1 cellular context compared by ENCODE assay signal in genomic region chr7:156892821-156893706, GRCh38.
TF ChIP-seq lines count a peak whose summit lies in the region.

A gene with protein sequence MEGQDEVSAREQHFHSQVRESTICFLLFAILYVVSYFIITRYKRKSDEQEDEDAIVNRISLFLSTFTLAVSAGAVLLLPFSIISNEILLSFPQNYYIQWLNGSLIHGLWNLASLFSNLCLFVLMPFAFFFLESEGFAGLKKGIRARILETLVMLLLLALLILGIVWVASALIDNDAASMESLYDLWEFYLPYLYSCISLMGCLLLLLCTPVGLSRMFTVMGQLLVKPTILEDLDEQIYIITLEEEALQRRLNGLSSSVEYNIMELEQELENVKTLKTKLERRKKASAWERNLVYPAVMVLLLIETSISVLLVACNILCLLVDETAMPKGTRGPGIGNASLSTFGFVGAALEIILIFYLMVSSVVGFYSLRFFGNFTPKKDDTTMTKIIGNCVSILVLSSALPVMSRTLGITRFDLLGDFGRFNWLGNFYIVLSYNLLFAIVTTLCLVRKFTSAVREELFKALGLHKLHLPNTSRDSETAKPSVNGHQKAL (minus strand): TSS chr7:156893183. CDS start chr7:156892993, 190 bp downstream.

TF ChIP-seq in HEK293, 187 proteins besides CTCF, POLR2A, EP300 and RAD21 (continued from another document):
- TF ChIP-seq ZSCAN16 (tag by site-specific recombination; IDR thresholded peaks at IDR 0.05) (no peak), ZFHX2 (tag by site-specific recombination; conservative IDR thresholded peaks at IDR 0.05) (peak; percentile 91), ZFP41 (tag by site-specific recombination; IDR thresholded peaks at IDR 0.05; ENCODE audit: borderline replicate concordance) (no peak), ZNF280C (tag by site-specific recombination; IDR thresholded peaks at IDR 0.05) (no peak), KLF1 (tag by site-specific recombination; IDR thresholded peaks at IDR 0.05) (peak; percentile 66), ZNF549 (tag by site-specific recombination; IDR thresholded peaks at IDR 0.05) (no peak), ZEB2 (tag by site-specific recombination; IDR thresholded peaks at IDR 0.05) (peak; percentile 81), ZNF544 (tag by site-specific recombination; IDR thresholded peaks at IDR 0.05) (no peak), ZNF169 (tag by site-specific recombination; IDR thresholded peaks at IDR 0.05) (no peak), YY1 (tag by site-specific recombination; IDR thresholded peaks at IDR 0.05) (no peak), ZNF133 (tag by site-specific recombination; IDR thresholded peaks at IDR 0.05) (no peak), ZNF24 (tag by site-specific recombination; IDR thresholded peaks at IDR 0.05) (peak; percentile 54; the same call in 1 of the 2 replicates), ZNF112 (tag by site-specific recombination; IDR thresholded peaks at IDR 0.05) (no peak), OVOL3 (tag by site-specific recombination; IDR thresholded peaks at IDR 0.05) (no peak), ZNF19 (tag by site-specific recombination; IDR thresholded peaks at IDR 0.05; ENCODE audit: low read depth) (no peak), ZNF792 (tag by site-specific recombination; IDR thresholded peaks at IDR 0.05) (no peak), ZNF629 (tag by site-specific recombination; IDR thresholded peaks at IDR 0.05) (peak; percentile 76), ZNF404 (tag by site-specific recombination; IDR thresholded peaks at IDR 0.05) (no peak), SETDB1 (IDR thresholded peaks at IDR 0.05; ENCODE audit: insufficient read length, low read length) (no peak), SCRT2 (tag by site-specific recombination; IDR thresholded peaks at IDR 0.05) (no peak), ZNF76 (tag by site-specific recombination; IDR thresholded peaks at IDR 0.05; ENCODE audit: borderline replicate concordance, low read depth) (peak; percentile 49; the same call in 1 of the 2 replicates), REPIN1 (tag by site-specific recombination; IDR thresholded peaks at IDR 0.05; ENCODE audit: low read depth) (no peak), ZBTB11 (tag by site-specific recombination; conservative IDR thresholded peaks at IDR 0.05; ENCODE audit: low read depth) (0 out of 2 replicates have a peak, but pooled peaks have one; percentile 21), ZNF830 (tag by site-specific recombination; IDR thresholded peaks at IDR 0.05; ENCODE audit: low read depth) (no peak), ZNF585B (tag by site-specific recombination; IDR thresholded peaks at IDR 0.05) (no peak), ZNF335 (tag by site-specific recombination; conservative IDR thresholded peaks at IDR 0.05) (peak; percentile 79), ZNF362 (tag by site-specific recombination; IDR thresholded peaks at IDR 0.05) (no peak), ZNF664 (tag by site-specific recombination; IDR thresholded peaks at IDR 0.05) (no peak), ZNF580 (tag by site-specific recombination; IDR thresholded peaks at IDR 0.05) (no peak), SP2 (tag by site-specific recombination; IDR thresholded peaks at IDR 0.05) (peak; percentile 80)
- TF ChIP-seq, protein P1, sequence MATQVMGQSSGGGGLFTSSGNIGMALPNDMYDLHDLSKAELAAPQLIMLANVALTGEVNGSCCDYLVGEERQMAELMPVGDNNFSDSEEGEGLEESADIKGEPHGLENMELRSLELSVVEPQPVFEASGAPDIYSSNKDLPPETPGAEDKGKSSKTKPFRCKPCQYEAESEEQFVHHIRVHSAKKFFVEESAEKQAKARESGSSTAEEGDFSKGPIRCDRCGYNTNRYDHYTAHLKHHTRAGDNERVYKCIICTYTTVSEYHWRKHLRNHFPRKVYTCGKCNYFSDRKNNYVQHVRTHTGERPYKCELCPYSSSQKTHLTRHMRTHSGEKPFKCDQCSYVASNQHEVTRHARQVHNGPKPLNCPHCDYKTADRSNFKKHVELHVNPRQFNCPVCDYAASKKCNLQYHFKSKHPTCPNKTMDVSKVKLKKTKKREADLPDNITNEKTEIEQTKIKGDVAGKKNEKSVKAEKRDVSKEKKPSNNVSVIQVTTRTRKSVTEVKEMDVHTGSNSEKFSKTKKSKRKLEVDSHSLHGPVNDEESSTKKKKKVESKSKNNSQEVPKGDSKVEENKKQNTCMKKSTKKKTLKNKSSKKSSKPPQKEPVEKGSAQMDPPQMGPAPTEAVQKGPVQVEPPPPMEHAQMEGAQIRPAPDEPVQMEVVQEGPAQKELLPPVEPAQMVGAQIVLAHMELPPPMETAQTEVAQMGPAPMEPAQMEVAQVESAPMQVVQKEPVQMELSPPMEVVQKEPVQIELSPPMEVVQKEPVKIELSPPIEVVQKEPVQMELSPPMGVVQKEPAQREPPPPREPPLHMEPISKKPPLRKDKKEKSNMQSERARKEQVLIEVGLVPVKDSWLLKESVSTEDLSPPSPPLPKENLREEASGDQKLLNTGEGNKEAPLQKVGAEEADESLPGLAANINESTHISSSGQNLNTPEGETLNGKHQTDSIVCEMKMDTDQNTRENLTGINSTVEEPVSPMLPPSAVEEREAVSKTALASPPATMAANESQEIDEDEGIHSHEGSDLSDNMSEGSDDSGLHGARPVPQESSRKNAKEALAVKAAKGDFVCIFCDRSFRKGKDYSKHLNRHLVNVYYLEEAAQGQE (tag by site-specific recombination; IDR thresholded peaks at IDR 0.05) = no peak
- TF ChIP-seq, protein P2, sequence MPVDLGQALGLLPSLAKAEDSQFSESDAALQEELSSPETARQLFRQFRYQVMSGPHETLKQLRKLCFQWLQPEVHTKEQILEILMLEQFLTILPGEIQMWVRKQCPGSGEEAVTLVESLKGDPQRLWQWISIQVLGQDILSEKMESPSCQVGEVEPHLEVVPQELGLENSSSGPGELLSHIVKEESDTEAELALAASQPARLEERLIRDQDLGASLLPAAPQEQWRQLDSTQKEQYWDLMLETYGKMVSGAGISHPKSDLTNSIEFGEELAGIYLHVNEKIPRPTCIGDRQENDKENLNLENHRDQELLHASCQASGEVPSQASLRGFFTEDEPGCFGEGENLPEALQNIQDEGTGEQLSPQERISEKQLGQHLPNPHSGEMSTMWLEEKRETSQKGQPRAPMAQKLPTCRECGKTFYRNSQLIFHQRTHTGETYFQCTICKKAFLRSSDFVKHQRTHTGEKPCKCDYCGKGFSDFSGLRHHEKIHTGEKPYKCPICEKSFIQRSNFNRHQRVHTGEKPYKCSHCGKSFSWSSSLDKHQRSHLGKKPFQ (tag by site-specific recombination; IDR thresholded peaks at IDR 0.05) = no peak
- TF ChIP-seq, protein P3, sequence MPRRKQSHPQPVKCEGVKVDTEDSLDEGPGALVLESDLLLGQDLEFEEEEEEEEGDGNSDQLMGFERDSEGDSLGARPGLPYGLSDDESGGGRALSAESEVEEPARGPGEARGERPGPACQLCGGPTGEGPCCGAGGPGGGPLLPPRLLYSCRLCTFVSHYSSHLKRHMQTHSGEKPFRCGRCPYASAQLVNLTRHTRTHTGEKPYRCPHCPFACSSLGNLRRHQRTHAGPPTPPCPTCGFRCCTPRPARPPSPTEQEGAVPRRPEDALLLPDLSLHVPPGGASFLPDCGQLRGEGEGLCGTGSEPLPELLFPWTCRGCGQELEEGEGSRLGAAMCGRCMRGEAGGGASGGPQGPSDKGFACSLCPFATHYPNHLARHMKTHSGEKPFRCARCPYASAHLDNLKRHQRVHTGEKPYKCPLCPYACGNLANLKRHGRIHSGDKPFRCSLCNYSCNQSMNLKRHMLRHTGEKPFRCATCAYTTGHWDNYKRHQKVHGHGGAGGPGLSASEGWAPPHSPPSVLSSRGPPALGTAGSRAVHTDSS (tag by site-specific recombination; IDR thresholded peaks at IDR 0.05) = no peak
- TF ChIP-seq, protein P4, sequence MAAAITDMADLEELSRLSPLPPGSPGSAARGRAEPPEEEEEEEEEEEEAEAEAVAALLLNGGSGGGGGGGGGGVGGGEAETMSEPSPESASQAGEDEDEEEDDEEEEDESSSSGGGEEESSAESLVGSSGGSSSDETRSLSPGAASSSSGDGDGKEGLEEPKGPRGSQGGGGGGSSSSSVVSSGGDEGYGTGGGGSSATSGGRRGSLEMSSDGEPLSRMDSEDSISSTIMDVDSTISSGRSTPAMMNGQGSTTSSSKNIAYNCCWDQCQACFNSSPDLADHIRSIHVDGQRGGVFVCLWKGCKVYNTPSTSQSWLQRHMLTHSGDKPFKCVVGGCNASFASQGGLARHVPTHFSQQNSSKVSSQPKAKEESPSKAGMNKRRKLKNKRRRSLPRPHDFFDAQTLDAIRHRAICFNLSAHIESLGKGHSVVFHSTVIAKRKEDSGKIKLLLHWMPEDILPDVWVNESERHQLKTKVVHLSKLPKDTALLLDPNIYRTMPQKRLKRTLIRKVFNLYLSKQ (tag by site-specific recombination; IDR thresholded peaks at IDR 0.05; ENCODE audit: borderline replicate concordance) = no peak
- TF ChIP-seq, protein P5, sequence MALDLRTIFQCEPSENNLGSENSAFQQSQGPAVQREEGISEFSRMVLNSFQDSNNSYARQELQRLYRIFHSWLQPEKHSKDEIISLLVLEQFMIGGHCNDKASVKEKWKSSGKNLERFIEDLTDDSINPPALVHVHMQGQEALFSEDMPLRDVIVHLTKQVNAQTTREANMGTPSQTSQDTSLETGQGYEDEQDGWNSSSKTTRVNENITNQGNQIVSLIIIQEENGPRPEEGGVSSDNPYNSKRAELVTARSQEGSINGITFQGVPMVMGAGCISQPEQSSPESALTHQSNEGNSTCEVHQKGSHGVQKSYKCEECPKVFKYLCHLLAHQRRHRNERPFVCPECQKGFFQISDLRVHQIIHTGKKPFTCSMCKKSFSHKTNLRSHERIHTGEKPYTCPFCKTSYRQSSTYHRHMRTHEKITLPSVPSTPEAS (tag by site-specific recombination; IDR thresholded peaks at IDR 0.05) = no peak
- TF ChIP-seq, protein P6, sequence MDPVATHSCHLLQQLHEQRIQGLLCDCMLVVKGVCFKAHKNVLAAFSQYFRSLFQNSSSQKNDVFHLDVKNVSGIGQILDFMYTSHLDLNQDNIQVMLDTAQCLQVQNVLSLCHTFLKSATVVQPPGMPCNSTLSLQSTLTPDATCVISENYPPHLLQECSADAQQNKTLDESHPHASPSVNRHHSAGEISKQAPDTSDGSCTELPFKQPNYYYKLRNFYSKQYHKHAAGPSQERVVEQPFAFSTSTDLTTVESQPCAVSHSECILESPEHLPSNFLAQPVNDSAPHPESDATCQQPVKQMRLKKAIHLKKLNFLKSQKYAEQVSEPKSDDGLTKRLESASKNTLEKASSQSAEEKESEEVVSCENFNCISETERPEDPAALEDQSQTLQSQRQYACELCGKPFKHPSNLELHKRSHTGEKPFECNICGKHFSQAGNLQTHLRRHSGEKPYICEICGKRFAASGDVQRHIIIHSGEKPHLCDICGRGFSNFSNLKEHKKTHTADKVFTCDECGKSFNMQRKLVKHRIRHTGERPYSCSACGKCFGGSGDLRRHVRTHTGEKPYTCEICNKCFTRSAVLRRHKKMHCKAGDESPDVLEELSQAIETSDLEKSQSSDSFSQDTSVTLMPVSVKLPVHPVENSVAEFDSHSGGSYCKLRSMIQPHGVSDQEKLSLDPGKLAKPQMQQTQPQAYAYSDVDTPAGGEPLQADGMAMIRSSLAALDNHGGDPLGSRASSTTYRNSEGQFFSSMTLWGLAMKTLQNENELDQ (tag by site-specific recombination; IDR thresholded peaks at IDR 0.05; ENCODE audit: low read depth) = no peak
